In the genomic region with DNA sequence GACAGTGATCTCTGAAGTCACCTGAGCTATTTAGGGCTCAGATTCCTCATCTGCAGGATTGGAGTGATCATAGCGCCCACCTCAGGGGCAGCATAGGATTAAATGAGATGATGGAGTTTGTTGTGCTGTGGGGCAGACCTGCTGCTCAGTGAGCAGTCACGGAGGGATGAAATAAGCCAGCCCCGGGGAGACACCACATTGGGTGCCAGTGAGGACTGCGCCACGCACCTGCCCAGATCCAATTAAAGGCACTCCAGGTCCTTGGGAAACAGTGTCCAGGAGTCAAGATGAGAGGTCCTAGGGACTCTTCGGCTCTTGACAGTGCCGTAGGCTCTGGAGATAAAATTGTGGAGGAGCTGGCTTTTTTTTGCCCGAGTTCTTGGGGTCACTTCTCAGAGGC, we compare ENCODE assay signal across 13 cellular contexts.
A peak's percentile ranks its signal among the peaks of the same experiment; 100 is the strongest.
DNase-seq lines count a peak whose midpoint lies in the region; ATAC-seq and TF ChIP-seq lines count a peak whose summit lies in the region.
"Had no signal": no experiment of that assay in that cellular context is flagged by ENCODE, and none has a peak within 500 bp of the region (broad histone marks: within the 10 kb centered on the region; RNA-seq: fewer than 3 reads in every experiment).

No MANE protein-coding gene starts in this region.

- POLR2A ChIA-PET in WTC11 (lab: Charles Lee): no interaction called here

- intact Hi-C loops in sciatic nerve (cut with DNase I): no loop called here

- H3K27me3 Mint-ChIP-seq in WTC11 (ENCODE audit: low read depth): no peaks in the 10 kb centered on the region
- H3K27me3 Mint-ChIP-seq: CD4-positive, alpha-beta T cell had no signal

- no peak for TF ChIP-seq CTCF in WTC11 (IDR thresholded peaks at IDR 0.05)

- peaks cover 3% of the 10 kb centered on the region for H3K4me1 Mint-ChIP-seq in WTC11

- ATAC-seq in WTC11 (no peak), sciatic nerve (no peak)
- ATAC-seq: HepG2 had no signal

- in situ Hi-C loops in ACHN (cut with HindIII; ENCODE audit: low pct_ligation_motif_present, low pct_unique_long_range_greater_than_20kb, low sequenced_read_pairs): no loop called here

- no peak overlapping the region for H3K4me3 Mint-ChIP-seq in WTC11
- H3K4me3 Mint-ChIP-seq: CD4-positive, alpha-beta T cell had no signal

- peak; percentile 42 for DNase-seq in activated effector memory CD4-positive, alpha-beta T cell treated with anti-CD3 and anti-CD28 coated beads, Interleukin-2, amount 50 U/mL, for 16 hours
- no peak for DNase-seq in activated effector memory CD4-positive, alpha-beta T cell treated with Interleukin-2 at 50 U/mL for 16 hours
- DNase-seq in WTC11 (ENCODE audit: low spot score) (peak; percentile 6), sciatic nerve (ENCODE audit: low spot score) (peak; percentile 42), ACHN (no peak), iPS-NIHi7 (ENCODE audit: extremely low spot score) (no peak), Ammon's horn (ENCODE audit: low spot score) (no peak)
- DNase-seq: 8988T, BE2C, C1 segment of cervical spinal cord, GM23248 had no signal

- H3K36me3 Mint-ChIP-seq in WTC11: no peaks in the 10 kb centered on the region

- H3K9me3 Mint-ChIP-seq in WTC11: no peaks in the 10 kb centered on the region
- H3K9me3 Mint-ChIP-seq: CD4-positive, alpha-beta T cell had no signal

- H3K27ac Mint-ChIP-seq in WTC11: no peak overlapping the region
- H3K27ac Mint-ChIP-seq: CD4-positive, alpha-beta T cell had no signal

- CTCF ChIA-PET in WTC11 (lab: Charles Lee): interaction anchor here (1.1 to 9.1 kb wide), 3 partner anchors 11 to 14 kb away, joined by 3 to 98 read pairs (median 10); no protein-coding TSS in a partner anchor

TF ChIP-seq in WTC11, 78 proteins besides CTCF, POLR2A, EP300 and RAD21:
- TF ChIP-seq ZNF232 (CRISPR knock-in tag; IDR thresholded peaks at IDR 0.05): no peak
- TF ChIP-seq ESRRA (CRISPR knock-in tag; IDR thresholded peaks at IDR 0.05; ENCODE audit: borderline replicate concordance): no peak
- TF ChIP-seq, protein P1, sequence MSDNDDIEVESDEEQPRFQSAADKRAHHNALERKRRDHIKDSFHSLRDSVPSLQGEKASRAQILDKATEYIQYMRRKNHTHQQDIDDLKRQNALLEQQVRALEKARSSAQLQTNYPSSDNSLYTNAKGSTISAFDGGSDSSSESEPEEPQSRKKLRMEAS (CRISPR knock-in tag; IDR thresholded peaks at IDR 0.05): no peak
- TF ChIP-seq NFE2L1 (CRISPR knock-in tag; IDR thresholded peaks at IDR 0.05): no peak
- no peak for TF ChIP-seq ZNF263 (CRISPR knock-in tag; IDR thresholded peaks at IDR 0.05; ENCODE audit: low read depth)
- TF ChIP-seq, protein P2, sequence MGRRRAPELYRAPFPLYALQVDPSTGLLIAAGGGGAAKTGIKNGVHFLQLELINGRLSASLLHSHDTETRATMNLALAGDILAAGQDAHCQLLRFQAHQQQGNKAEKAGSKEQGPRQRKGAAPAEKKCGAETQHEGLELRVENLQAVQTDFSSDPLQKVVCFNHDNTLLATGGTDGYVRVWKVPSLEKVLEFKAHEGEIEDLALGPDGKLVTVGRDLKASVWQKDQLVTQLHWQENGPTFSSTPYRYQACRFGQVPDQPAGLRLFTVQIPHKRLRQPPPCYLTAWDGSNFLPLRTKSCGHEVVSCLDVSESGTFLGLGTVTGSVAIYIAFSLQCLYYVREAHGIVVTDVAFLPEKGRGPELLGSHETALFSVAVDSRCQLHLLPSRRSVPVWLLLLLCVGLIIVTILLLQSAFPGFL (CRISPR knock-in tag; IDR thresholded peaks at IDR 0.05; ENCODE audit: borderline replicate concordance): no peak
- no peak for TF ChIP-seq JUN (CRISPR knock-in tag; IDR thresholded peaks at IDR 0.05)
- TF ChIP-seq, protein P3, sequence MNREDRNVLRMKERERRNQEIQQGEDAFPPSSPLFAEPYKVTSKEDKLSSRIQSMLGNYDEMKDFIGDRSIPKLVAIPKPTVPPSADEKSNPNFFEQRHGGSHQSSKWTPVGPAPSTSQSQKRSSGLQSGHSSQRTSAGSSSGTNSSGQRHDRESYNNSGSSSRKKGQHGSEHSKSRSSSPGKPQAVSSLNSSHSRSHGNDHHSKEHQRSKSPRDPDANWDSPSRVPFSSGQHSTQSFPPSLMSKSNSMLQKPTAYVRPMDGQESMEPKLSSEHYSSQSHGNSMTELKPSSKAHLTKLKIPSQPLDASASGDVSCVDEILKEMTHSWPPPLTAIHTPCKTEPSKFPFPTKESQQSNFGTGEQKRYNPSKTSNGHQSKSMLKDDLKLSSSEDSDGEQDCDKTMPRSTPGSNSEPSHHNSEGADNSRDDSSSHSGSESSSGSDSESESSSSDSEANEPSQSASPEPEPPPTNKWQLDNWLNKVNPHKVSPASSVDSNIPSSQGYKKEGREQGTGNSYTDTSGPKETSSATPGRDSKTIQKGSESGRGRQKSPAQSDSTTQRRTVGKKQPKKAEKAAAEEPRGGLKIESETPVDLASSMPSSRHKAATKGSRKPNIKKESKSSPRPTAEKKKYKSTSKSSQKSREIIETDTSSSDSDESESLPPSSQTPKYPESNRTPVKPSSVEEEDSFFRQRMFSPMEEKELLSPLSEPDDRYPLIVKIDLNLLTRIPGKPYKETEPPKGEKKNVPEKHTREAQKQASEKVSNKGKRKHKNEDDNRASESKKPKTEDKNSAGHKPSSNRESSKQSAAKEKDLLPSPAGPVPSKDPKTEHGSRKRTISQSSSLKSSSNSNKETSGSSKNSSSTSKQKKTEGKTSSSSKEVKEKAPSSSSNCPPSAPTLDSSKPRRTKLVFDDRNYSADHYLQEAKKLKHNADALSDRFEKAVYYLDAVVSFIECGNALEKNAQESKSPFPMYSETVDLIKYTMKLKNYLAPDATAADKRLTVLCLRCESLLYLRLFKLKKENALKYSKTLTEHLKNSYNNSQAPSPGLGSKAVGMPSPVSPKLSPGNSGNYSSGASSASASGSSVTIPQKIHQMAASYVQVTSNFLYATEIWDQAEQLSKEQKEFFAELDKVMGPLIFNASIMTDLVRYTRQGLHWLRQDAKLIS (CRISPR knock-in tag; IDR thresholded peaks at IDR 0.05; ENCODE audit: borderline replicate concordance): no peak
- TF ChIP-seq NFYB (CRISPR knock-in tag; conservative IDR thresholded peaks at IDR 0.05; ENCODE audit: low read depth): no peak
- TF ChIP-seq TCF7 (CRISPR knock-in tag; IDR thresholded peaks at IDR 0.05; ENCODE audit: low read depth): no peak
- TF ChIP-seq NR2C2 (CRISPR knock-in tag; IDR thresholded peaks at IDR 0.05): no peak
- TF ChIP-seq ZNF423 (CRISPR knock-in tag; IDR thresholded peaks at IDR 0.05): no peak
- no peak for TF ChIP-seq NFATC4 (CRISPR knock-in tag; IDR thresholded peaks at IDR 0.05)
- TF ChIP-seq, protein P4, sequence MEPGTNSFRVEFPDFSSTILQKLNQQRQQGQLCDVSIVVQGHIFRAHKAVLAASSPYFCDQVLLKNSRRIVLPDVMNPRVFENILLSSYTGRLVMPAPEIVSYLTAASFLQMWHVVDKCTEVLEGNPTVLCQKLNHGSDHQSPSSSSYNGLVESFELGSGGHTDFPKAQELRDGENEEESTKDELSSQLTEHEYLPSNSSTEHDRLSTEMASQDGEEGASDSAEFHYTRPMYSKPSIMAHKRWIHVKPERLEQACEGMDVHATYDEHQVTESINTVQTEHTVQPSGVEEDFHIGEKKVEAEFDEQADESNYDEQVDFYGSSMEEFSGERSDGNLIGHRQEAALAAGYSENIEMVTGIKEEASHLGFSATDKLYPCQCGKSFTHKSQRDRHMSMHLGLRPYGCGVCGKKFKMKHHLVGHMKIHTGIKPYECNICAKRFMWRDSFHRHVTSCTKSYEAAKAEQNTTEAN (CRISPR knock-in tag; IDR thresholded peaks at IDR 0.05): no peak

Comparison
In these comparisons a context has a peak if more than half of its experiments do, and no peak if none do; other contexts are left out.
1. DNase-seq: peak in activated effector memory CD4-positive, alpha-beta T cell treated with anti-CD3 and anti-CD28 coated beads, Interleukin-2, amount 50 U/mL, for 16 hours (single experiment), WTC11 (single experiment) and sciatic nerve (single experiment); none in activated effector memory CD4-positive, alpha-beta T cell treated with Interleukin-2 at 50 U/mL for 16 hours (single experiment), ACHN (single experiment), iPS-NIHi7 (single experiment) and Ammon's horn (single experiment).